1 cellular context compared by ENCODE assay signal in genomic region chr12:69239286-69239921, GRCh38.
TF ChIP-seq lines count a peak whose summit lies in the region.

CPSF6 (plus strand) TSS chr12:69239569; CDS start chr12:69239647, 78 bp downstream.

TF ChIP-seq in HepG2, 621 proteins besides CTCF, POLR2A, EP300 and RAD21 (continued from another document and continues in another):
- TF ChIP-seq ZNF816 (CRISPR knock-in tag; IDR thresholded peaks at IDR 0.05; ENCODE audit: borderline replicate concordance) = no peak
- TF ChIP-seq HNF1B (CRISPR knock-in tag; IDR thresholded peaks at IDR 0.05) = peak; percentile 58; the same call in 1 of the 2 replicates
- TF ChIP-seq ZNF33B (CRISPR knock-in tag; IDR thresholded peaks at IDR 0.05) = no peak
- TF ChIP-seq ZBTB39 (CRISPR knock-in tag; IDR thresholded peaks at IDR 0.05) = no peak
- TF ChIP-seq HNRNPL (IDR thresholded peaks at IDR 0.05; ENCODE audit: low read depth, low read length) = no peak
- no peak for TF ChIP-seq THAP8 (CRISPR knock-in tag; IDR thresholded peaks at IDR 0.05; ENCODE audit: borderline replicate concordance)
- no peak for TF ChIP-seq ONECUT2 (CRISPR knock-in tag; IDR thresholded peaks at IDR 0.05)
- TF ChIP-seq ZNF619 (CRISPR knock-in tag; IDR thresholded peaks at IDR 0.05) = 0 out of 2 replicates have a peak, but pooled peaks have one; percentile 47
- TF ChIP-seq KLF11 (CRISPR knock-in tag; IDR thresholded peaks at IDR 0.05) = 0 out of 2 replicates have a peak, but pooled peaks have one; percentile 45
- no peak for TF ChIP-seq BHLHE40 (IDR thresholded peaks at IDR 0.05; ENCODE audit: low read length)
- no peak for TF ChIP-seq ZKSCAN5 (CRISPR knock-in tag; IDR thresholded peaks at IDR 0.05)
- no peak for TF ChIP-seq ZNF780A (CRISPR knock-in tag; IDR thresholded peaks at IDR 0.05)
- no peak for TF ChIP-seq STAT5B (CRISPR knock-in tag; IDR thresholded peaks at IDR 0.05)
- TF ChIP-seq ZNF577 (CRISPR knock-in tag; IDR thresholded peaks at IDR 0.05; ENCODE audit: borderline replicate concordance, low read depth) = no peak
- TF ChIP-seq HOMEZ (CRISPR knock-in tag; IDR thresholded peaks at IDR 0.05; ENCODE audit: low read depth) = 0 out of 2 replicates have a peak, but pooled peaks have one; percentile 18
- no peak; the same call in 1 of the 2 replicates for TF ChIP-seq ZBTB14 (CRISPR knock-in tag; IDR thresholded peaks at IDR 0.05)
- no peak for TF ChIP-seq ZNF484 (CRISPR knock-in tag; IDR thresholded peaks at IDR 0.05; ENCODE audit: borderline replicate concordance, low read depth)
- no peak for TF ChIP-seq DNMT1 (CRISPR knock-in tag; IDR thresholded peaks at IDR 0.05)
- no peak for TF ChIP-seq NPAS2 (CRISPR knock-in tag; IDR thresholded peaks at IDR 0.05; ENCODE audit: borderline replicate concordance)
- TF ChIP-seq ZNF343 (CRISPR knock-in tag; IDR thresholded peaks at IDR 0.05) = no peak
- peak; percentile 71; the same call in 1 of the 2 replicates for TF ChIP-seq REPIN1 (CRISPR knock-in tag; IDR thresholded peaks at IDR 0.05; ENCODE audit: borderline replicate concordance, low read depth)
- TF ChIP-seq ATAD3A (CRISPR knock-in tag; IDR thresholded peaks at IDR 0.05) = no peak
- TF ChIP-seq TFDP1 (CRISPR knock-in tag; IDR thresholded peaks at IDR 0.05; ENCODE audit: borderline replicate concordance) = peak; percentile 59; the same call in 1 of the 2 replicates
- no peak for TF ChIP-seq ZFP90 (CRISPR knock-in tag; IDR thresholded peaks at IDR 0.05; ENCODE audit: borderline replicate concordance)
- TF ChIP-seq FOXK1 (CRISPR knock-in tag; IDR thresholded peaks at IDR 0.05; ENCODE audit: borderline replicate concordance, low read depth) = peak; percentile 45; the same call in 1 of the 2 replicates
- TF ChIP-seq CSRNP2 (CRISPR knock-in tag; conservative IDR thresholded peaks at IDR 0.05; ENCODE audit: low read depth) = no peak
- TF ChIP-seq SCMH1 (CRISPR knock-in tag; IDR thresholded peaks at IDR 0.05; ENCODE audit: borderline replicate concordance) = no peak
- TF ChIP-seq PRPF4 (IDR thresholded peaks at IDR 0.05; ENCODE audit: low read depth, low read length, poor library complexity, severe bottlenecking) = no peak
- TF ChIP-seq EZH2 (conservative IDR thresholded peaks at IDR 0.05; ENCODE audit: low read depth, low read length) = no peak
- TF ChIP-seq ZNF280B (CRISPR knock-in tag; IDR thresholded peaks at IDR 0.05; ENCODE audit: borderline replicate concordance) = no peak
- no peak for TF ChIP-seq ZNF431 (CRISPR knock-in tag; IDR thresholded peaks at IDR 0.05; ENCODE audit: borderline replicate concordance, low read depth)
- TF ChIP-seq ZNF570 (CRISPR knock-in tag; IDR thresholded peaks at IDR 0.05; ENCODE audit: borderline replicate concordance) = no peak
- no peak for TF ChIP-seq TCF7L2 (IDR thresholded peaks at IDR 0.05; ENCODE audit: low read depth, low read length)
- TF ChIP-seq ZNF747 (CRISPR knock-in tag; IDR thresholded peaks at IDR 0.05; ENCODE audit: borderline replicate concordance) = 0 out of 2 replicates have a peak, but pooled peaks have one; percentile 29
- TF ChIP-seq ZNF101 (CRISPR knock-in tag; IDR thresholded peaks at IDR 0.05; ENCODE audit: borderline replicate concordance, low read depth) = no peak
- no peak for TF ChIP-seq ZNF710 (CRISPR knock-in tag; IDR thresholded peaks at IDR 0.05; ENCODE audit: borderline replicate concordance)
- TF ChIP-seq SAFB2 (CRISPR knock-in tag; IDR thresholded peaks at IDR 0.05; ENCODE audit: borderline replicate concordance, low read depth) = peak; percentile 77; the same call in 1 of the 2 replicates
- TF ChIP-seq ZNF496 (CRISPR knock-in tag; IDR thresholded peaks at IDR 0.05; ENCODE audit: insufficient replicate concordance) = no peak
- TF ChIP-seq ZNF543 (CRISPR knock-in tag; IDR thresholded peaks at IDR 0.05) = no peak
- no peak for TF ChIP-seq ZNF720 (CRISPR knock-in tag; IDR thresholded peaks at IDR 0.05)
- TF ChIP-seq HIVEP1 (CRISPR knock-in tag; IDR thresholded peaks at IDR 0.05) = no peak
- TF ChIP-seq ATF3 (CRISPR knock-in tag; IDR thresholded peaks at IDR 0.05) = peak; percentile 48
- TF ChIP-seq GABPB1 (CRISPR knock-in tag; IDR thresholded peaks at IDR 0.05) = peak; percentile 95
- TF ChIP-seq GABPA (IDR thresholded peaks at IDR 0.05; ENCODE audit: low read depth, low read length) = peak; percentile 75
- peak; percentile 83 for TF ChIP-seq GABPA (CRISPR knock-in tag; IDR thresholded peaks at IDR 0.05; ENCODE audit: low read depth)
- TF ChIP-seq SETDB1 (CRISPR knock-in tag; IDR thresholded peaks at IDR 0.05; ENCODE audit: borderline replicate concordance) = no peak
- no peak for TF ChIP-seq PAF1 (CRISPR knock-in tag; IDR thresholded peaks at IDR 0.05)
- no peak for TF ChIP-seq ZNF598 (CRISPR knock-in tag; IDR thresholded peaks at IDR 0.05; ENCODE audit: borderline replicate concordance)
- no peak for TF ChIP-seq ZNF800 (CRISPR knock-in tag; IDR thresholded peaks at IDR 0.05)
- no peak for TF ChIP-seq ZNF7 (CRISPR knock-in tag; IDR thresholded peaks at IDR 0.05)
- TF ChIP-seq KDM5B (CRISPR knock-in tag; IDR thresholded peaks at IDR 0.05; ENCODE audit: borderline replicate concordance) = peak; percentile 53; the same call in 1 of the 2 replicates
- TF ChIP-seq ZNF549 (CRISPR knock-in tag; IDR thresholded peaks at IDR 0.05) = no peak
- peak; percentile 78 for TF ChIP-seq GATA4 (IDR thresholded peaks at IDR 0.05; ENCODE audit: borderline replicate concordance, low read depth)
- no peak for TF ChIP-seq HMG20A (CRISPR knock-in tag; IDR thresholded peaks at IDR 0.05; ENCODE audit: borderline replicate concordance)
